ENCODE assay signal across 8 cellular contexts in the genomic region with DNA sequence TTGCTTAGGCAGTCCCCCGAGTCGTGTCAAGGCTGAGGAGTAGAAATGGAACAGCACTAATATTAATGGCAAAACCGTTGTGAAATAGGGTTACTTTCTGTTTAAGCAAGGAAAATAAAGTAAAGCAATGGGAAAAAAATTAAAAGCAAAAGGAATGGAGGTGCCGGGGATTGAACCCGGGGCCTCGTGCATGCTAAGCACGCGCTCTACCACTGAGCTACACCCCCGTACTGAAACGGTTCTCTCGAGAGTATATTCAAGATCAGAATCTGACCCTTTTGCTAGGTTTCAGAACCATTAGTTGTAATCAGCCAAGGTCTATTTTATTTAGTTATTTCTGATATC.
DNase-seq lines count a peak whose midpoint lies in the region; ATAC-seq, FAIRE-seq and TF ChIP-seq lines count a peak whose summit lies in the region.

No MANE protein-coding gene starts in this region.

- no peak overlapping the region for H3K27ac ChIP-seq in astrocyte (ENCODE audit: low read depth, low read length)

- H3K36me3 Mint-ChIP-seq in T-helper 2 cell treated with Interferon-gamma antibody and Interleukin-4, amounts not matched to agents 5 μg/mL and 100 μg/mL, for 36 hours (ENCODE audit: low read depth): no peaks in the 10 kb centered on the region
- H3K36me3 Mint-ChIP-seq in astrocyte (ENCODE audit: low read depth, unreplicated experiment): no peaks in the 10 kb centered on the region

- H3K4me2 ChIP-seq in astrocyte (ENCODE audit: low read length): peak overlapping the region; percentile 90

- H3K36me3 ChIP-seq in astrocyte (ENCODE audit: insufficient read depth, low read length): no peaks in the 10 kb centered on the region

- peak overlapping the region; percentile 78 for H3K27ac Mint-ChIP-seq in T-helper 2 cell treated with Interferon-gamma antibody and Interleukin-4, amounts not matched to agents 5 μg/mL and 100 μg/mL, for 36 hours
- H3K27ac Mint-ChIP-seq in astrocyte (ENCODE audit: unreplicated experiment): peak overlapping the region; percentile 86

- intact Hi-C loops in sciatic nerve (cut with DNase I): no loop called here

- ATAC-seq in sciatic nerve: peak; percentile 94
- ATAC-seq in HG02981 (IDR thresholded peaks at IDR 0.05; ENCODE audit: unreplicated experiment): no peak

- no peak for FAIRE-seq in astrocyte (lab: Jason Lieb, UNC)

- peaks cover 16% of the 10 kb centered on the region for H3K4me1 Mint-ChIP-seq in T-helper 2 cell treated with Interferon-gamma antibody and Interleukin-4, amounts not matched to agents 5 μg/mL and 100 μg/mL, for 36 hours (ENCODE audit: low read depth)
- no peaks in the 10 kb centered on the region for H3K4me1 Mint-ChIP-seq in astrocyte (ENCODE audit: low read depth, unreplicated experiment)

- no peaks in the 10 kb centered on the region for H3K9me3 ChIP-seq in astrocyte (ENCODE audit: insufficient read depth, low read depth, low read length)

- H4K20me1 ChIP-seq in astrocyte (ENCODE audit: insufficient read depth, low read length): no peaks in the 10 kb centered on the region

- no peaks in the 10 kb centered on the region for H3K27me3 ChIP-seq in astrocyte (ENCODE audit: insufficient read depth, low read length)

- H3K4me3 ChIP-seq in HFF-Myc (replicated peaks; ENCODE audit: low read depth, low read length): peak overlapping the region; percentile 57
- peak overlapping the region; percentile 86 for H3K4me3 ChIP-seq in astrocyte (ENCODE audit: insufficient read depth, low read depth, low read length)

- H3K9me3 Mint-ChIP-seq in T-helper 2 cell treated with Interferon-gamma antibody and Interleukin-4, amounts not matched to agents 5 μg/mL and 100 μg/mL, for 36 hours: no peaks in the 10 kb centered on the region
- H3K9me3 Mint-ChIP-seq in astrocyte (ENCODE audit: unreplicated experiment): peaks cover 3% of the 10 kb centered on the region

- H3K27me3 Mint-ChIP-seq in T-helper 2 cell treated with Interferon-gamma antibody and Interleukin-4, amounts not matched to agents 5 μg/mL and 100 μg/mL, for 36 hours (ENCODE audit: low read depth): peaks cover 53% of the 10 kb centered on the region
- H3K27me3 Mint-ChIP-seq in astrocyte (ENCODE audit: low read depth, unreplicated experiment): peaks cover 18% of the 10 kb centered on the region

- peak overlapping the region; percentile 94 for H3K4me3 Mint-ChIP-seq in T-helper 2 cell treated with Interferon-gamma antibody and Interleukin-4, amounts not matched to agents 5 μg/mL and 100 μg/mL, for 36 hours
- peak overlapping the region; percentile 96 for H3K4me3 Mint-ChIP-seq in astrocyte (ENCODE audit: unreplicated experiment)

- in situ Hi-C loops in G401 (cut with HindIII; ENCODE audit: low sequenced_read_pairs): no loop called here

- H2AFZ ChIP-seq in astrocyte (ENCODE audit: low read depth, low read length): peak overlapping the region; percentile 83

- TF ChIP-seq CTCF in HFF-Myc (IDR thresholded peaks at IDR 0.05; ENCODE audit: low read depth, low read length, missing control alignments) (no peak), astrocyte (IDR thresholded peaks at IDR 0.05; ENCODE audit: insufficient read depth, low read depth, low read length) (no peak)

- no peaks in the 10 kb centered on the region for H3K79me2 ChIP-seq in astrocyte (ENCODE audit: insufficient read depth, low read length)

- H3K4me1 ChIP-seq in astrocyte (ENCODE audit: insufficient read depth, low read length): peaks cover 7% of the 10 kb centered on the region

- DNase-seq in G401 (ENCODE audit: low spot score) (peak; percentile 83), HFF-Myc (ENCODE audit: extremely low read depth, low read depth) (peak; percentile 21), NCI-H1105 (lab: John Stamatoyannopoulos, UW) (peak; percentile 73), astrocyte (ENCODE audit: low read depth) (no peak), hypothalamus (lab: John Stamatoyannopoulos, UW) (peak in 44 of 51 donors; percentile 5 to 88 (median 45)), sciatic nerve (ENCODE audit: low spot score) (peak; percentile 72)
- peak; percentile 69 for DNase-seq in T-helper 2 cell treated with Interferon-gamma antibody and Interleukin-4, amounts not matched to agents 5 μg/mL and 100 μg/mL, for 36 hours (ENCODE audit: low spot score)

- H3K9ac ChIP-seq in astrocyte (ENCODE audit: low read length): peak overlapping the region; percentile 74
